Comparison of ENCODE assay signal across 1 cellular context in genomic region chr20:1536893-1537730, GRCh38.
TF ChIP-seq lines count a peak whose summit lies in the region.

No MANE protein-coding gene starts in this region.

TF ChIP-seq in K562, 482 proteins besides CTCF, POLR2A, EP300 and RAD21 (continued from another document):
- TF ChIP-seq ZNF511 (CRISPR knock-in tag; IDR thresholded peaks at IDR 0.05) (no peak), ZNF253 (CRISPR knock-in tag; conservative IDR thresholded peaks at IDR 0.05) (no peak), RBBP5 (IDR thresholded peaks at IDR 0.05; ENCODE audit: borderline replicate concordance, insufficient read depth, low read length, poor library complexity, severe bottlenecking) (no peak), GTF2F1 (IDR thresholded peaks at IDR 0.05; ENCODE audit: low read depth, low read length) (no peak), JUNB (CRISPR knock-in tag; conservative IDR thresholded peaks at IDR 0.05) (no peak)
